8 cellular contexts compared by ENCODE assay signal in the genomic region with DNA sequence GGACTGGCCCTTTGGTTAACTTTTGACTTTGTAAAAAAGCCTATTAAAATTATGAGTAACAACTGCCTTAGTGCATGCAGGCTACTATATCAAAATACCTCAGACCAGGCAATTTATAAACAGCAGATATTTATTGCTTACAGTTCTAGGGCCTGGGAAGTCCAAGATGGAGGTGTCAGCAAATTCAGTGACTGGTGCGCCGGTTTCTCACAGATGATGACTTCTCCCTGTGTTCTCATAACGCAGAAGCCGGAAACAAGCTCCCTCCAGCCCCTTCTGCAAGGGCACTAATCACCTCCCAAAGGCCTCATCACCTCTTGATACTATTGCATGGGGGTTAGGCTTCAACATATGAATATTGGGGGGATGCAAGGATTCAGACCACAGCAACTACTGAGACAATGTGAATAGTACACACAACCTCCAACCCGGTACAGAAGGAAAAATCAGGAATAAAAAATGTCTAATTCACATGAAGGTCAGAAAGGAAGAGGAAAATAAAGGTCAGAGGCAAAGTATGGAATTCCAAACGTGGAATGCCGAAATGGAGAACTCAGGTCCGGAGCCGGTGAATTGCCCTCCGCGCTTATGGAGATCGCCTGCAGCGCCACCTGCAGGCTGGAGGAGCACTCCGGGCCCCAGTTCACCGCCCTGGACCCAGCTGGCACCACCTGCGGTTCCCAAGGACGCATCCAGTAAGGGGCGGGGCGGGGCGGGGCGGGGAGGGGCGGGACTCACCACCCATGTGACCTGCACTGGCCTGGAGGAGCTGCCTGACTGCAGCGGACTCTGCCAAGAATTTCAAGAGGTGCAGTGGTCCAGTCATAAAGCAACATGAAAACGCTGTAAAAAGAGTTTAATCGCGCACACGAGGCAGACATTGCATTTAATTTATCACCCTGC.
DNase-seq lines count a peak whose midpoint lies in the region; ATAC-seq, FAIRE-seq and TF ChIP-seq lines count a peak whose summit lies in the region.

No MANE protein-coding gene starts in this region.

- H4K20me1 ChIP-seq in Loucy (ENCODE audit: insufficient read depth, low read length, poor library complexity, severe bottlenecking) (no peaks in the 10 kb centered on the region), astrocyte (ENCODE audit: insufficient read depth, low read length) (no peaks in the 10 kb centered on the region)

- no peaks in the 10 kb centered on the region for H3K79me2 ChIP-seq in Loucy (ENCODE audit: insufficient read depth, low read length)
- no peaks in the 10 kb centered on the region for H3K79me2 ChIP-seq in astrocyte (ENCODE audit: insufficient read depth, low read length)

- no peaks in the 10 kb centered on the region for H3K36me3 Mint-ChIP-seq in astrocyte (ENCODE audit: low read depth, unreplicated experiment)

- H3K9me3 ChIP-seq in ES-I3 (ENCODE audit: control insufficient read depth, insufficient read depth, low read length) (peaks cover 9% of the 10 kb centered on the region), Loucy (ENCODE audit: insufficient read depth, low read depth, low read length) (peaks cover 9% of the 10 kb centered on the region; the same call in 1 of the 2 replicates), astrocyte (ENCODE audit: insufficient read depth, low read depth, low read length) (no peaks in the 10 kb centered on the region), right lobe of liver (peaks cover 0 to 5% (median 0%) of the 10 kb centered on the region in 4 donors), tibial artery (peaks cover 0 to 9% (median 4%) of the 10 kb centered on the region in 3 donors)

- H3K4me1 ChIP-seq in ES-I3 (ENCODE audit: insufficient read depth, low read length) (peaks cover 5% of the 10 kb centered on the region; the same call in 1 of the 2 replicates), Loucy (ENCODE audit: insufficient read depth, low read length, poor library complexity, severe bottlenecking) (no peaks in the 10 kb centered on the region), astrocyte (ENCODE audit: insufficient read depth, low read length) (no peaks in the 10 kb centered on the region), right lobe of liver (no peaks in the 10 kb centered on the region), tibial artery (no peaks in the 10 kb centered on the region)

- H3K27ac ChIP-seq in astrocyte (ENCODE audit: low read depth, low read length): no peak overlapping the region
- no peak overlapping the region for H3K27ac ChIP-seq in right lobe of liver
- H3K27ac ChIP-seq in tibial artery: no peak overlapping the region

- no peak overlapping the region for H3K4me2 ChIP-seq in Loucy (ENCODE audit: low read depth, low read length, poor library complexity, severe bottlenecking)
- no peak overlapping the region for H3K4me2 ChIP-seq in astrocyte (ENCODE audit: low read length)

- H2AFZ ChIP-seq in Loucy (ENCODE audit: low read length): no peak overlapping the region
- H2AFZ ChIP-seq in astrocyte (ENCODE audit: low read depth, low read length): no peak overlapping the region

- H3K27me3 Mint-ChIP-seq in astrocyte (ENCODE audit: low read depth, unreplicated experiment): peaks cover 44% of the 10 kb centered on the region

- H3K27me3 ChIP-seq in Loucy (ENCODE audit: insufficient read depth, low read length, poor library complexity, severe bottlenecking) (no peaks in the 10 kb centered on the region), astrocyte (ENCODE audit: insufficient read depth, low read length) (no peaks in the 10 kb centered on the region), right lobe of liver (no peaks in the 10 kb centered on the region), tibial artery (peaks cover 0 to 45% of the 10 kb centered on the region in 2 donors)

- H3F3A ChIP-seq in Loucy (ENCODE audit: low read depth): no peaks in the 10 kb centered on the region

- H3K4me3 ChIP-seq in Loucy (ENCODE audit: low read length, poor library complexity, severe bottlenecking) (no peak overlapping the region), astrocyte (ENCODE audit: insufficient read depth, low read depth, low read length) (no peak overlapping the region), right lobe of liver (no peak overlapping the region), tibial artery (no peak overlapping the region)

- peak overlapping the region; percentile 70 for H3K4me3 Mint-ChIP-seq in astrocyte (ENCODE audit: unreplicated experiment)

- DNase-seq in astrocyte (ENCODE audit: low read depth) (no peak), right lobe of liver (peak; percentile 61 to 70 (median 66)), tibial artery (no peak)
- no peak for DNase-seq in NK-92 treated with Interleukin-12 subunit alpha and Interleukin-12 subunit beta, amount 100 ng/mL, for 24 hours (lab: John Stamatoyannopoulos, UW)

- no peak for TF ChIP-seq POLR2A in right lobe of liver (IDR thresholded peaks at IDR 0.05)

- 54% methylated on average over 20 of the region's 27 CpGs for WGBS in right lobe of liver (ENCODE audit: insufficient coverage, low coverage, low lambda C conversion rate, missing lambda C conversion rate)

- H3K36me3 ChIP-seq in ES-I3 (ENCODE audit: insufficient read depth, low read length): no peaks in the 10 kb centered on the region
- no peaks in the 10 kb centered on the region for H3K36me3 ChIP-seq in Loucy (ENCODE audit: insufficient read depth, low read length)
- no peaks in the 10 kb centered on the region for H3K36me3 ChIP-seq in astrocyte (ENCODE audit: insufficient read depth, low read length)
- H3K36me3 ChIP-seq in right lobe of liver: no peaks in the 10 kb centered on the region
- no peaks in the 10 kb centered on the region for H3K36me3 ChIP-seq in tibial artery

- H3K4me1 Mint-ChIP-seq in astrocyte (ENCODE audit: low read depth, unreplicated experiment): no peaks in the 10 kb centered on the region

- no peak for FAIRE-seq in astrocyte (lab: Jason Lieb, UNC)

- intact Hi-C loops in right lobe of liver (cut with DNase I) (no loop called here), tibial artery (cut with DNase I; ENCODE audit: low total_unique reads) (no loop called here)

- no peak overlapping the region for H3K27ac Mint-ChIP-seq in astrocyte (ENCODE audit: unreplicated experiment)

- peaks cover 5% of the 10 kb centered on the region for H3K9me3 Mint-ChIP-seq in astrocyte (ENCODE audit: unreplicated experiment)

- no peaks in the 10 kb centered on the region for H3K9me2 ChIP-seq in Loucy (replicated peaks; ENCODE audit: low read depth, low read length)

- TF ChIP-seq CTCF in Loucy (conservative IDR thresholded peaks at IDR 0.05; ENCODE audit: low read length) (peak; percentile 15; the same call in 1 of the 2 replicates), astrocyte (IDR thresholded peaks at IDR 0.05; ENCODE audit: insufficient read depth, low read depth, low read length) (no peak), right lobe of liver (IDR thresholded peaks at IDR 0.05) (peak; percentile 23 to 62 (median 58)), tibial artery (IDR thresholded peaks at IDR 0.05) (no peak)

- ATAC-seq in right lobe of liver (peak; percentile 90 to 97 (median 94)), HG03039 (IDR thresholded peaks at IDR 0.05; ENCODE audit: unreplicated experiment) (no peak), GM19395 (IDR thresholded peaks at IDR 0.05; ENCODE audit: unreplicated experiment) (no peak)

- H3K9ac ChIP-seq in ES-I3 (ENCODE audit: low read depth, low read length): peak overlapping the region; percentile 45; the same call in 1 of the 2 replicates
- no peak overlapping the region for H3K9ac ChIP-seq in Loucy (ENCODE audit: low read depth, low read length, poor library complexity, severe bottlenecking)
- H3K9ac ChIP-seq in astrocyte (ENCODE audit: low read length): no peak overlapping the region

Comparison
In these comparisons a context has a peak if more than half of its experiments do, and no peak if none do; other contexts are left out.
1. CTCF ChIP-seq: peak in Loucy (single experiment) and right lobe of liver (4 of 4); none in astrocyte (single experiment) and tibial artery (0 of 2).
2. DNase-seq: peak in right lobe of liver (3 of 3); none in astrocyte (single experiment), NK-92 treated with Interleukin-12 subunit alpha and Interleukin-12 subunit beta, amount 100 ng/mL, for 24 hours (single experiment) and tibial artery (0 of 2).
3. ATAC-seq: peak in right lobe of liver (4 of 4); none in HG03039 (single experiment) and GM19395 (single experiment).